8 cellular contexts compared by ENCODE assay signal in the genomic region with DNA sequence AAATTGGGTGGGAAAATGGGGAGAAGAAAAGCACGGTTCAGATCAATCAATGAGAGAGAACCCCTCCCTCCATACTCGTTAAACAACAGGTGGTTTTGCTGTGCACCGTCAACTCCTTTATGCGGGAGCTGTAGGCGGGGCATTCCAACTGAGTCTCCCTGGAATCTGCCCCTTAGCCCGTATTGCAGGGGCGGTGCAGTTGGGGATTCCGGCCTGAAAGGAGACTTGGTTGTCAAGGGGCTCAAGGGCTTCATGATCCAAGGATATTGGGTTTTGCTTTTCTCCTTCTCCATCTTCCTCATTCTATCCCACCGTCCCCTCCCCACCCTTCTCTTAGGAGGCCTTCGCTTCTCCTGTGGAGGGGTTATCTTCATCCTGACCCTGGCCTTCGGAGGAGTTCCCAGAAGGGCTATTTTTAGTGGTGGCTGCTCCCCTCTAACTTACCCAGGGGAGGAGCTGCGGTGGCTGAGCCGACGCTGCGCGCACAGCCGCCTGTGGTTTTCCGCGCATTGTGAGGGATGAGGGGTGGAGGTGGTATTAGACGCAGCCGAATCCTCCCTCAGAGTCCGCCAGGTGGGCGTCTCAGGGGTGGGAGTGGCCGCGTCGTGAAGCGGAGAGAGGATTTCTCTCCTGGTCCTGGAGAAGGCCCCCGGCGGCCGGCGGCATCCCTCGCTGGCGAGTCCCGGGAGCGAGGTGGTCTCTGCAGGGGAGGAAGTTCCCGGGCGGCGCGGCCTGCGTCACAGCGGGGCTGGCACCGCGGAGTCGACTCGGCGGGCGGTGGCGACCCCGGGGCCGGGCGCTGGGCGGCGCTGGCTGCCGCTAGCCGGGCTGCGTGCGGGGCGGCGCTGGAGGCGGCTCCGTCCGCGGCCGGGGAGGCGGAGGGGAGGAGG. TPM values are rescaled to one million over a fixed set of nuclear protein-coding genes. Genes with fewer than 3 reads are reported as not detected.
DNase-seq lines count a peak whose midpoint lies in the region; ATAC-seq and TF ChIP-seq lines count a peak whose summit lies in the region.

No MANE protein-coding gene starts in this region.

- no peaks in the 10 kb centered on the region for H3K9me3 Mint-ChIP-seq in T-helper 1 cell treated with Interleukin-12 subunit alpha and Interleukin-12 subunit beta and Interleukin-4 antibody, amounts not matched to agents 30 μg/mL and 1 μg/mL, for 36 hours

- peak overlapping the region; percentile 96 for H3K27ac Mint-ChIP-seq in T-helper 1 cell treated with Interleukin-12 subunit alpha and Interleukin-12 subunit beta and Interleukin-4 antibody, amounts not matched to agents 30 μg/mL and 1 μg/mL, for 36 hours

- H3K27ac ChIP-seq in right cardiac atrium (ENCODE audit: low read length): peak overlapping the region; percentile 95
- peak overlapping the region; percentile 16 to 85 for H3K27ac ChIP-seq in aorta (ENCODE audit: low read depth in 1 of 2, low read length in 2 of 2)

- DNase-seq in MV-4-11 (lab: John Stamatoyannopoulos, UW) (peak; percentile 75), amygdala (lab: John Stamatoyannopoulos, UW) (peak in 54 of 56 donors; percentile 35 to 91 (median 74)), right cardiac atrium (peak; percentile 89 to 96 (median 95)), putamen (ENCODE audit: low spot score) (peak; percentile 82), aorta (peak; percentile 93 to 96)

- 2% methylated on average over 65 of the region's 65 CpGs for WGBS in right cardiac atrium
- 0 to 1% methylated on average over 34 to 65 of the region's 65 CpGs for WGBS in aorta, 2 donors

- H3K27me3 Mint-ChIP-seq in T-helper 1 cell treated with Interleukin-12 subunit alpha and Interleukin-12 subunit beta and Interleukin-4 antibody, amounts not matched to agents 30 μg/mL and 1 μg/mL, for 36 hours (ENCODE audit: low read depth): no peaks in the 10 kb centered on the region

- peaks cover 67% of the 10 kb centered on the region for H3K4me1 Mint-ChIP-seq in T-helper 1 cell treated with Interleukin-12 subunit alpha and Interleukin-12 subunit beta and Interleukin-4 antibody, amounts not matched to agents 30 μg/mL and 1 μg/mL, for 36 hours (ENCODE audit: low read depth)

- H3K9me3 ChIP-seq in right cardiac atrium (ENCODE audit: control insufficient read depth, low read length) (no peaks in the 10 kb centered on the region), aorta (ENCODE audit: control insufficient read depth, low read length) (no peaks in the 10 kb centered on the region)

- H3K4me1 ChIP-seq in right cardiac atrium (ENCODE audit: control insufficient read depth, insufficient read depth, low read length) (no peaks in the 10 kb centered on the region), aorta (ENCODE audit: control insufficient read depth in 1 of 2, insufficient read depth in 2 of 2, low read length in 2 of 2) (peaks cover 0 to 1% of the 10 kb centered on the region in 2 donors)

- intact Hi-C loops in right cardiac atrium (cut with DNase I): loop anchor here (2.0 to 10.0 kb wide), 4 partner anchors 72 to 132 kb away; no protein-coding TSS in a partner anchor
- intact Hi-C loops in aorta (cut with DNase I): loop anchor here (2.0 to 5.0 kb wide), 3 partner anchors 130 to 360 kb away; no protein-coding TSS in a partner anchor

- H3K27me3 ChIP-seq in right cardiac atrium (ENCODE audit: control insufficient read depth, insufficient read depth) (no peaks in the 10 kb centered on the region), aorta (ENCODE audit: control insufficient read depth in 1 of 2, insufficient read depth in 2 of 2, low read length in 1 of 2) (no peaks in the 10 kb centered on the region)

- peak overlapping the region; percentile 91 for H3K4me3 Mint-ChIP-seq in T-helper 1 cell treated with Interleukin-12 subunit alpha and Interleukin-12 subunit beta and Interleukin-4 antibody, amounts not matched to agents 30 μg/mL and 1 μg/mL, for 36 hours

- H3K4me3 ChIP-seq in right cardiac atrium (ENCODE audit: low read length): peak overlapping the region; percentile 56
- peak overlapping the region; percentile 77 to 95 for H3K4me3 ChIP-seq in aorta (ENCODE audit: low read length in 2 of 2)

- peak; percentile 54 for TF ChIP-seq CTCF in GM12873 (IDR thresholded peaks at IDR 0.05; ENCODE audit: insufficient read depth, low read depth, low read length, missing control alignments)

- H3K36me3 Mint-ChIP-seq in T-helper 1 cell treated with Interleukin-12 subunit alpha and Interleukin-12 subunit beta and Interleukin-4 antibody, amounts not matched to agents 30 μg/mL and 1 μg/mL, for 36 hours (ENCODE audit: low read depth): peaks cover 26% of the 10 kb centered on the region

- ATAC-seq in HG02571 (IDR thresholded peaks at IDR 0.05; ENCODE audit: unreplicated experiment) (peak; percentile 85), right cardiac atrium (peak; percentile 95 to 96), aorta (ENCODE audit: low FRiP score) (peak; percentile 95)

- H3K36me3 ChIP-seq in aorta (ENCODE audit: control insufficient read depth in 1 of 2, insufficient read depth in 2 of 2, low read length in 1 of 2): no peaks in the 10 kb centered on the region

RNA-seq across cellular contexts. Expression of a gene that starts 0.5 kb away (rescaled TPM):
- 10 to 100 TPM in 1 of 4 donors, 1 to 10 TPM in 3; 5.9 to 10.6 (median 6.9) TPM for total RNA-seq in right cardiac atrium
- 3.6 TPM for polyA plus RNA-seq in right cardiac atrium
- 10 to 100 TPM in 1 of 2 donors, 1 to 10 TPM in 1; 9.0 to 14.4 TPM for total RNA-seq in aorta
- polyA plus RNA-seq in aorta: 1 to 10 TPM in 1 of 2 donors, under 1 TPM in 1; 0.75 to 2.2 TPM

Comparison
In these comparisons a context has a peak if more than half of its experiments do, and no peak if none do; other contexts are left out.
1. Peak in every context shown above with its lines: DNase-seq, ATAC-seq, H3K4me3 ChIP-seq and H3K27ac ChIP-seq.